In the genomic region with DNA sequence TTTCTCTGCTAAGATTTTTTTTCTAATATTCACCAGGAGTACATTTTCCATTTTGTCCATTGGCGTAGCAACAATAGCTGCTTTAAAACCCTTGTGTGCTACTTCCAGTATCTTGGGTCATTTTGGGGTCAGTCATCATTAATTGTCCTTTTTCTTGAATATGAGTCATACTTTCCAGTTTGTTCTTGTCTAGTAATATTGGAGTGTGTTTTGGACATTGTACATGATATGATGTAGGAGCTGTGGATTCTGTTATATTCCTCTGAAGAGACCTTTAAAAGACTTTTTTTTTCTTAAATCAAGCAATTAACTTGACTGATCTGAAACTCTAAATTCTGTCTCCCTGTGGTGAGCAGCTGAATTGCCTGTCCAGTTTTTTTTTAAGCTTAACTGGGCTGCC, we compare ENCODE assay signal across 30 cellular contexts. TPM values are rescaled to one million over a fixed set of nuclear protein-coding genes. Genes with fewer than 3 reads are reported as not detected.
DNase-seq lines count a peak whose midpoint lies in the region; ATAC-seq, FAIRE-seq and TF ChIP-seq lines count a peak whose summit lies in the region.
"Had no signal": no experiment of that assay in that cellular context is flagged by ENCODE, and none has a peak within 500 bp of the region (broad histone marks: within the 10 kb centered on the region; RNA-seq: fewer than 3 reads in every experiment).

No MANE protein-coding gene starts in this region.

- intact Hi-C loops in HepG2 (cut with micrococcal nuclease; ENCODE audit: unreplicated experiment) (no loop called here), right lobe of liver (cut with DNase I) (no loop called here), endothelial cell of umbilical vein (cut with micrococcal nuclease) (no loop called here)

- H3K4me3 ChIP-seq in HepG2 (replicated peaks in 1 of 3; ENCODE audit: insufficient read depth in 1 of 3, low read depth in 2 of 3, low read length in 3 of 3) (no peak overlapping the region), right lobe of liver (no peak overlapping the region), endothelial cell of umbilical vein (replicated peaks in 1 of 3; ENCODE audit: insufficient read depth in 1 of 3, low read depth in 1 of 3, low read length in 3 of 3) (no peak overlapping the region), coronary artery (no peak overlapping the region)
- H3K4me3 ChIP-seq: gastroesophageal sphincter, skin epidermis had no signal

- H4K20me1 ChIP-seq in HepG2 (ENCODE audit: insufficient read depth, low read length), result peaks cover 21% of the 10 kb centered on the region; the same call in 1 of the 2 replicates
- no peaks in the 10 kb centered on the region for H4K20me1 ChIP-seq in endothelial cell of umbilical vein (replicated peaks; ENCODE audit: control insufficient read depth, extremely low read depth, insufficient read depth, low read length)

- no peak for TF ChIP-seq POLR2A in HepG2 (IDR thresholded peaks at IDR 0.05; ENCODE audit: insufficient read depth in 1 of 2, low read depth in 2 of 2, low read length in 2 of 2)
- no peak for TF ChIP-seq POLR2A in right lobe of liver (IDR thresholded peaks at IDR 0.05)
- no peak for TF ChIP-seq POLR2A in endothelial cell of umbilical vein (IDR thresholded peaks at IDR 0.05; ENCODE audit: low read depth, low read length)

- no peak overlapping the region for H3K27ac ChIP-seq in HepG2 (ENCODE audit: extremely low read length, insufficient read depth, low read length)
- H3K27ac ChIP-seq in right lobe of liver, result no peak overlapping the region
- no peak overlapping the region for H3K27ac ChIP-seq in endothelial cell of umbilical vein (ENCODE audit: insufficient read depth, low read depth, low read length)
- H3K27ac ChIP-seq in caudate nucleus (ENCODE audit: low read depth, low read length), result no peak overlapping the region
- H3K27ac ChIP-seq in coronary artery, result no peak overlapping the region
- H3K27ac ChIP-seq: brain microvascular endothelial cell, C4-2B, epithelial cell of prostate, gastroesophageal sphincter, skin epidermis had no signal

- H3K27me3 ChIP-seq in HepG2 (ENCODE audit: control insufficient read depth in 1 of 2, insufficient read depth in 2 of 2, low read length in 2 of 2) (no peaks in the 10 kb centered on the region), right lobe of liver (no peaks in the 10 kb centered on the region), endothelial cell of umbilical vein (ENCODE audit: control insufficient read depth in 2 of 2, insufficient read depth in 2 of 2, low read length in 2 of 2) (no peaks in the 10 kb centered on the region)
- H3K27me3 ChIP-seq: brain microvascular endothelial cell, gastroesophageal sphincter had no signal

- CTCF ChIA-PET in HepG2 (lab: Yijun Ruan, JAX; ENCODE audit: low intra/inter-chr PET ratio, low total read pairs) (no interaction called here), endothelial cell of umbilical vein (lab: Charles Lee) (interaction anchor here (1.0 to 1.3 kb wide), 2 partner anchors 10 to 15 kb away, joined by 3 read pairs; no protein-coding TSS in a partner anchor)

- WGBS in HepG2 (ENCODE audit: low lambda C conversion rate), result 95% methylated on average over 1 of the region's 1 CpG
- WGBS in right lobe of liver (ENCODE audit: insufficient coverage, low coverage, low lambda C conversion rate, missing lambda C conversion rate), result 83% methylated on average over 1 of the region's 1 CpG

- TF ChIP-seq CTCF in HepG2 (CRISPR knock-in tag; IDR thresholded peaks at IDR 0.05), result no peak
- no peak for TF ChIP-seq CTCF in right lobe of liver (IDR thresholded peaks at IDR 0.05)
- no peak for TF ChIP-seq CTCF in endothelial cell of umbilical vein (IDR thresholded peaks at IDR 0.05; ENCODE audit: extremely low read depth in 1 of 2, insufficient read depth in 1 of 2, low read depth in 1 of 2, low read length in 2 of 2)
- TF ChIP-seq CTCF in coronary artery (IDR thresholded peaks at IDR 0.05), result no peak

- POLR2A ChIA-PET in HepG2 (lab: Yijun Ruan, JAX) (no interaction called here), endothelial cell of umbilical vein (lab: Charles Lee) (no interaction called here)

- H3K4me2 ChIP-seq in HepG2 (ENCODE audit: low read depth, low read length) (no peak overlapping the region), endothelial cell of umbilical vein (ENCODE audit: insufficient read depth, low read length) (no peak overlapping the region)

- H3K9ac ChIP-seq in HepG2 (ENCODE audit: insufficient read depth, low read depth, low read length) (no peak overlapping the region), endothelial cell of umbilical vein (replicated peaks; ENCODE audit: extremely low read depth, insufficient read depth, low read length) (no peak overlapping the region)

- no peak overlapping the region for H3K27ac Mint-ChIP-seq in immature natural killer cell
- H3K27ac Mint-ChIP-seq: activated CD4-positive, alpha-beta T cell treated with anti-CD3 and anti-CD28 coated beads for 36 hours; activated CD8-positive, alpha-beta memory T cell treated with anti-CD3 and anti-CD28 coated beads, Interleukin-2, amount 10 ng/mL, durations not matched to agents 7 days and 5 days; activated naive CD8-positive, alpha-beta T cell treated with anti-CD3 and anti-CD28 coated beads, Interleukin-2, amount 10 ng/mL, durations not matched to agents 7 days and 5 days; activated T-helper 17 cell treated with anti-CD3 and anti-CD28 coated beads, Interleukin-2, amount 50 U/mL, for 72 hours; dendritic cell treated with granulocyte-macrophage colony-stimulating factor and Interleukin-4, amounts not matched to agents 40 ng/mL and 50 ng/mL, for 4 days; stimulated activated effector memory CD8-positive, alpha-beta T cell treated with anti-CD3 and anti-CD28 coated beads, Interleukin-12 subunit alpha, Interleukin-12 subunit beta, amount 100 ng/mL, for 72 hours had no signal

- FAIRE-seq in HepG2 (lab: Jason Lieb, UNC) (no peak), endothelial cell of umbilical vein (lab: Jason Lieb, UNC) (no peak)
- FAIRE-seq: urothelium cell line had no signal

- TF ChIP-seq RAD21 in HepG2 (CRISPR knock-in tag; IDR thresholded peaks at IDR 0.05), result no peak

- 0 out of 2 replicates have a peak, but pooled peaks cover 3% of the 10 kb centered on the region for H3K9me3 ChIP-seq in HepG2 (ENCODE audit: low read length)
- peaks cover 0 to 10% (median 0%) of the 10 kb centered on the region in 4 donors for H3K9me3 ChIP-seq in right lobe of liver
- H3K9me3 ChIP-seq in endothelial cell of umbilical vein (replicated peaks; ENCODE audit: control insufficient read depth, insufficient read depth, low read length), result peaks cover 2% of the 10 kb centered on the region

- H3K4me3 Mint-ChIP-seq in immature natural killer cell, result no peak overlapping the region
- H3K4me3 Mint-ChIP-seq: activated CD4-positive, alpha-beta T cell treated with anti-CD3 and anti-CD28 coated beads for 36 hours; activated CD8-positive, alpha-beta memory T cell treated with anti-CD3 and anti-CD28 coated beads, Interleukin-2, amount 10 ng/mL, durations not matched to agents 7 days and 5 days; activated naive CD8-positive, alpha-beta T cell treated with anti-CD3 and anti-CD28 coated beads, Interleukin-2, amount 10 ng/mL, durations not matched to agents 7 days and 5 days; activated T-helper 17 cell treated with anti-CD3 and anti-CD28 coated beads, Interleukin-2, amount 50 U/mL, for 72 hours; dendritic cell treated with granulocyte-macrophage colony-stimulating factor and Interleukin-4, amounts not matched to agents 40 ng/mL and 50 ng/mL, for 4 days; stimulated activated effector memory CD8-positive, alpha-beta T cell treated with anti-CD3 and anti-CD28 coated beads, Interleukin-12 subunit alpha, Interleukin-12 subunit beta, amount 100 ng/mL, for 72 hours had no signal

- DNase-seq in HepG2 (ENCODE audit: low spot score) (no peak), right lobe of liver (no peak), RKO (ENCODE audit: low spot score) (peak; percentile 68), endothelial cell of umbilical vein (ENCODE audit: low read depth, low spot score) (peak; percentile 22), caudate nucleus (lab: John Stamatoyannopoulos, UW) (no peak), coronary artery (ENCODE audit: low spot score) (no peak), activated T-cell treated with anti-CD3 and anti-CD28 coated beads for 4 hours (no peak), immature natural killer cell (no peak)
- DNase-seq: activated CD4-positive, alpha-beta T cell treated with anti-CD3 and anti-CD28 coated beads for 36 hours; activated CD8-positive, alpha-beta memory T cell treated with anti-CD3 and anti-CD28 coated beads, Interleukin-2, amount 10 ng/mL, durations not matched to agents 7 days and 5 days; activated naive CD8-positive, alpha-beta T cell treated with anti-CD3 and anti-CD28 coated beads, Interleukin-2, amount 10 ng/mL, durations not matched to agents 7 days and 5 days; brain microvascular endothelial cell; H7; hypothalamus; IMR-90; islet precursor cell; NCI-H1694; NCI-H2171; NCI-H524 treated with DMSO at 0.1 percent for 48 hours; SHP77; stimulated activated CD4-positive, alpha-beta T cell treated with anti-CD3 and anti-CD28 coated beads, Interleukin-1b, Interleukin-23, amount 100 ng/mL, for 48 hours; T-helper 1 cell had no signal

- H2AFZ ChIP-seq in HepG2 (ENCODE audit: low read length), result no peak overlapping the region
- no peak overlapping the region for H2AFZ ChIP-seq in endothelial cell of umbilical vein (ENCODE audit: low read depth, low read length)

- ATAC-seq in HepG2 (peak; percentile 40; the same call in 1 of the 3 replicates), right lobe of liver (no peak)
- ATAC-seq: activated CD4-positive, alpha-beta T cell treated with anti-CD3 and anti-CD28 coated beads for 36 hours; activated CD8-positive, alpha-beta memory T cell treated with anti-CD3 and anti-CD28 coated beads, Interleukin-2, amount 10 ng/mL, durations not matched to agents 7 days and 5 days; activated T-helper 17 cell treated with anti-CD3 and anti-CD28 coated beads, Interleukin-2, amount 50 U/mL, for 72 hours; gastroesophageal sphincter; stimulated activated effector memory CD8-positive, alpha-beta T cell treated with anti-CD3 and anti-CD28 coated beads, Interleukin-12 subunit alpha, Interleukin-12 subunit beta, amount 100 ng/mL, for 72 hours had no signal

- dilution Hi-C loops in endothelial cell of umbilical vein (cut with MboI; ENCODE audit: extremely low pct_ligation_motif_present, low sequenced_read_pairs), result no loop called here

- H3K79me2 ChIP-seq in HepG2 (ENCODE audit: insufficient read depth, low read length) (peaks cover 66% of the 10 kb centered on the region), endothelial cell of umbilical vein (ENCODE audit: control insufficient read depth, insufficient read depth, low read length) (peaks cover 66% of the 10 kb centered on the region)

- no peak for TF ChIP-seq EP300 in HepG2 (IDR thresholded peaks at IDR 0.05; ENCODE audit: low read depth in 2 of 2, low read length in 2 of 2)
- TF ChIP-seq EP300 in HepG2 (CRISPR knock-in tag; IDR thresholded peaks at IDR 0.05; ENCODE audit: borderline replicate concordance), result no peak

- H3K36me3 Mint-ChIP-seq in immature natural killer cell, result peaks cover 48 to 62% (median 59%) of the 10 kb centered on the region in 3 donors

- BruUV-seq in HepG2 (replicated peaks; lab: Mats Ljungman, UMichigan) (no TSS peak), endothelial cell of umbilical vein (replicated peaks; lab: Mats Ljungman, UMichigan) (no TSS peak)

- H3K4me1 Mint-ChIP-seq in immature natural killer cell, result peaks cover 9 to 33% of the 10 kb centered on the region in 2 donors

- peaks cover 30% of the 10 kb centered on the region for H3K4me1 ChIP-seq in HepG2 (ENCODE audit: insufficient read depth, low read length)
- no peaks in the 10 kb centered on the region for H3K4me1 ChIP-seq in right lobe of liver
- no peaks in the 10 kb centered on the region for H3K4me1 ChIP-seq in endothelial cell of umbilical vein (ENCODE audit: control insufficient read depth, extremely low read depth, insufficient read depth, low read length)
- H3K4me1 ChIP-seq: gastroesophageal sphincter had no signal

- peaks cover 14 to 53% of the 10 kb centered on the region in 2 experiments for H3K36me3 ChIP-seq in HepG2 (replicated peaks in 1 of 2; ENCODE audit: control insufficient read depth in 1 of 2, insufficient read depth in 2 of 2, low read length in 2 of 2)
- peaks cover 0 to 4% (median 2%) of the 10 kb centered on the region in 4 donors for H3K36me3 ChIP-seq in right lobe of liver
- H3K36me3 ChIP-seq in endothelial cell of umbilical vein (ENCODE audit: control insufficient read depth in 2 of 2, extremely low read depth in 1 of 2, insufficient read depth in 2 of 2, low read length in 2 of 2), result peaks cover 2 to 8% of the 10 kb centered on the region in 2 experiments
- H3K36me3 ChIP-seq: brain microvascular endothelial cell had no signal

- no peaks in the 10 kb centered on the region for H3K9me1 ChIP-seq in endothelial cell of umbilical vein (replicated peaks; ENCODE audit: control insufficient read depth, extremely low read depth, insufficient read depth, low read length)

- H3K9me3 Mint-ChIP-seq in immature natural killer cell, result peaks cover 12 to 43% (median 38%) of the 10 kb centered on the region in 6 donors

- in situ Hi-C loops in HepG2 (cut with HindIII; ENCODE audit: extremely low pct_ligation_motif_present, low pct_unique_long_range_greater_than_20kb), result no loop called here

- H3K27me3 Mint-ChIP-seq in immature natural killer cell (ENCODE audit: low read depth in 3 of 3), result peaks cover 0 to 2% (median 0%) of the 10 kb centered on the region in 3 donors
- H3K27me3 Mint-ChIP-seq: activated CD4-positive, alpha-beta T cell treated with anti-CD3 and anti-CD28 coated beads for 36 hours; activated CD8-positive, alpha-beta memory T cell treated with anti-CD3 and anti-CD28 coated beads, Interleukin-2, amount 10 ng/mL, durations not matched to agents 7 days and 5 days; activated naive CD8-positive, alpha-beta T cell treated with anti-CD3 and anti-CD28 coated beads, Interleukin-2, amount 10 ng/mL, durations not matched to agents 7 days and 5 days; activated T-helper 17 cell treated with anti-CD3 and anti-CD28 coated beads, Interleukin-2, amount 50 U/mL, for 72 hours; dendritic cell treated with granulocyte-macrophage colony-stimulating factor and Interleukin-4, amounts not matched to agents 40 ng/mL and 50 ng/mL, for 4 days had no signal

RNA-seq across cellular contexts. Expression of gene AGPS, which starts 40.8 kb away (rescaled TPM):
- total RNA-seq in HepG2 (2016; rRNA removed; fragmentation: Illumina TruSeq; extraction: Trizol) (99.0 and 159 TPM in 2 replicates), right lobe of liver (10 to 100 TPM; 21.7 to 31.8 (median 26.8) TPM), endothelial cell of umbilical vein (88.8 and 96.5 TPM in 2 replicates)
- total RNA-seq in HepG2 (2016; cell fraction: cytosol; rRNA removed; fragmentation: Illumina TruSeq; extraction: Trizol; ENCODE audit: low read depth), result 13.8 and 16.6 TPM in 2 replicates
- 107 and 167 TPM in 2 replicates for total RNA-seq in HepG2 (2016; cell fraction: insoluble cytoplasmic fraction; rRNA removed; fragmentation: Illumina TruSeq; extraction: Trizol)
- 27.7 and 34.8 TPM in 2 replicates for total RNA-seq in HepG2 (2016; cell fraction: membrane; rRNA removed; fragmentation: Illumina TruSeq; extraction: Trizol)
- 78.6 and 83.3 TPM in 2 replicates for total RNA-seq in HepG2 (2016; cell fraction: nucleus; rRNA removed; fragmentation: Illumina TruSeq; extraction: Trizol)
- polyA plus RNA-seq in HepG2 (2011; rRNA removed) (33.0 and 39.4 TPM in 2 replicates), endothelial cell of umbilical vein (7.5 and 10.1 TPM in 2 replicates), immature natural killer cell (10 to 100 TPM; 16.1 to 27.2 (median 18.0) TPM)
- polyA plus RNA-seq in HepG2 (2011; cell fraction: cytosol; rRNA removed), result 12.4 and 18.2 TPM in 2 replicates
- polyA plus RNA-seq in HepG2 (2011; cell fraction: nucleus; rRNA removed), result 33.3 and 39.4 TPM in 2 replicates
- polyA plus RNA-seq in HepG2 (2012), result 60.7 and 80.2 TPM in 2 replicates
- 5.1 and 5.9 TPM in 2 replicates for polyA plus RNA-seq in HepG2 (2016; cell fraction: cytosol; fragmentation: Illumina TruSeq; extraction: Trizol; ENCODE audit: low read depth)
- 103 and 105 TPM in 2 replicates for polyA plus RNA-seq in HepG2 (2016; cell fraction: insoluble cytoplasmic fraction; fragmentation: Illumina TruSeq; extraction: Trizol; ENCODE audit: low read depth)
- 12.6 and 14.4 TPM in 2 replicates for polyA plus RNA-seq in HepG2 (2016; cell fraction: membrane; fragmentation: Illumina TruSeq; extraction: Trizol; ENCODE audit: low read depth)
- polyA plus RNA-seq in HepG2 (2016; cell fraction: nucleus; fragmentation: Illumina TruSeq; extraction: Trizol; ENCODE audit: insufficient read depth, low read depth), result 46.9 and 49.0 TPM in 2 replicates
- polyA minus RNA-seq in HepG2 (2011; rRNA and poly(A)+ RNA removed; ENCODE audit: low replicate concordance), result 9.0 and 17.9 TPM in 2 replicates
- 50.4 and 57.0 TPM in 2 replicates for polyA minus RNA-seq in HepG2 (2011; cell fraction: cytosol; rRNA and poly(A)+ RNA removed)
- 169 and 218 TPM in 2 replicates for polyA minus RNA-seq in HepG2 (2011; cell fraction: nucleus; rRNA and poly(A)+ RNA removed)
- 16.6 and 17.8 TPM in 2 replicates for polyA plus RNA-seq in endothelial cell of umbilical vein (2011; cell fraction: cytosol; rRNA removed)
- 16.1 and 29.2 TPM in 2 replicates for polyA plus RNA-seq in endothelial cell of umbilical vein (2011; cell fraction: nucleus; rRNA removed)
- 47.9 and 71.7 TPM in 2 replicates for polyA plus RNA-seq in endothelial cell of umbilical vein (2012)
- polyA minus RNA-seq in endothelial cell of umbilical vein, result 28.9 and 33.3 TPM in 2 replicates
- polyA minus RNA-seq in endothelial cell of umbilical vein (2011; cell fraction: cytosol; rRNA and poly(A)+ RNA removed), result 32.8 TPM
- 60.9 and 96.6 TPM in 2 replicates for polyA minus RNA-seq in endothelial cell of umbilical vein (2011; cell fraction: nucleus; rRNA and poly(A)+ RNA removed)

Comparison
In these comparisons a context has a peak if more than half of its experiments do, and no peak if none do; other contexts are left out.
1. DNase-seq: peak in RKO (single experiment) and endothelial cell of umbilical vein (single experiment); none in HepG2 (single experiment), right lobe of liver (0 of 3), caudate nucleus (0 of 61), coronary artery (single experiment), activated T-cell treated with anti-CD3 and anti-CD28 coated beads for 4 hours (single experiment) and immature natural killer cell (0 of 3).